ENCODE assay signal across 18 cellular contexts in the genomic region with DNA sequence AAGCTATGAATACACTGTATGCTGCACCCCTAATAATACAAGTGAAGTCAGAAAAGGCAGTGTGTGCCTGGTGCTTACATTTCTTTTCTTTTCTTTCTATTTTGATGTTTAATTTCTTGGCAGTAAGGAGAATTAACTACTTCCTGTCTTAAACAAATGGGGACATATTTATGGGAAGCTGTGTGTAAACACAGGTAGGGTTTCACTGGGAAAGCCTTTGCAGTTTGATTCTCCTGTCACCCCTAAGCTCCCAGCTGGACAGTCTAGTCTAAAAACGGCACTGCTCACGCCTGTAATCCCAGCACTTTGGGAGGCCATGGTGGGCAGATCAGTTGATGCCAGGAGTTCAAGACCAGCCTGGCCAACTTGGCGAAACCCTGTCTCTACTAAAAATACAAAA.
DNase-seq lines count a peak whose midpoint lies in the region; ATAC-seq, FAIRE-seq and TF ChIP-seq lines count a peak whose summit lies in the region.
"Had no signal": no experiment of that assay in that cellular context is flagged by ENCODE, and none has a peak within 500 bp of the region (broad histone marks: within the 10 kb centered on the region; RNA-seq: fewer than 3 reads in every experiment).

No MANE protein-coding gene starts in this region.

- H3K4me3 ChIP-seq in esophagus muscularis mucosa (no peak overlapping the region), aorta (ENCODE audit: low read length in 2 of 2) (no peak overlapping the region), coronary artery (no peak overlapping the region)
- H3K4me3 ChIP-seq: HAP-1 had no signal

- ATAC-seq in aorta (ENCODE audit: low FRiP score) = no peak

- peak; percentile 10 for DNase-seq in NCI-H748 (lab: John Stamatoyannopoulos, UW; ENCODE audit: unreplicated experiment)
- no peak for DNase-seq in NCI-H748 treated with DMSO at 0.1 percent for 48 hours (lab: John Stamatoyannopoulos, UW)
- DNase-seq in NCI-H146 (lab: John Stamatoyannopoulos, UW) = peak; percentile 45
- peak; percentile 17 for DNase-seq in esophagus muscularis mucosa (ENCODE audit: extremely low spot score)
- DNase-seq in RCC 7860 (ENCODE audit: low spot score) = no peak
- no peak for DNase-seq in aorta
- no peak for DNase-seq in coronary artery (ENCODE audit: low spot score)
- DNase-seq: C1 segment of cervical spinal cord; CD4-positive, alpha-beta T cell; DND-41; GDM1; GOT3 had no signal

- 92% methylated on average over 3 of the region's 3 CpGs for WGBS in esophagus muscularis mucosa
- WGBS in aorta, 2 donors = 84 to 88% methylated on average over 3 of the region's 3 CpGs

- no peak for TF ChIP-seq EP300 in esophagus muscularis mucosa (IDR thresholded peaks at IDR 0.05)

- FAIRE-seq in RCC 7860 (lab: Jason Lieb, UNC) = no peak
- FAIRE-seq: A204.1, GM12892, GM19239, HepG2, HTR-8/SVneo had no signal

- H3K36me3 ChIP-seq in esophagus muscularis mucosa = no peaks in the 10 kb centered on the region
- no peaks in the 10 kb centered on the region for H3K36me3 ChIP-seq in aorta (ENCODE audit: control insufficient read depth in 1 of 2, insufficient read depth in 2 of 2, low read length in 1 of 2)
- H3K36me3 ChIP-seq: HAP-1 had no signal

- peaks cover 0 to 22% (median 8%) of the 10 kb centered on the region in 4 donors for H3K9me3 ChIP-seq in esophagus muscularis mucosa
- H3K9me3 ChIP-seq in aorta (ENCODE audit: control insufficient read depth, low read length) = peaks cover 4% of the 10 kb centered on the region
- H3K9me3 ChIP-seq: HAP-1 had no signal

- TF ChIP-seq CTCF in esophagus muscularis mucosa (IDR thresholded peaks at IDR 0.05) = no peak
- TF ChIP-seq CTCF in coronary artery (IDR thresholded peaks at IDR 0.05) = no peak

- TF ChIP-seq POLR2A in esophagus muscularis mucosa (IDR thresholded peaks at IDR 0.05; ENCODE audit: low read depth) = no peak

- intact Hi-C loops in esophagus muscularis mucosa (cut with DNase I) = no loop called here
- intact Hi-C loops in aorta (cut with DNase I) = loop anchor here in 1 of 2 donors (10.0 kb wide), 1 partner anchor 268 kb away; no protein-coding TSS in a partner anchor

- no peak overlapping the region for H3K27ac ChIP-seq in esophagus muscularis mucosa (replicated peaks in 1 of 4)
- H3K27ac ChIP-seq in aorta (ENCODE audit: low read depth in 1 of 2, low read length in 2 of 2) = no peak overlapping the region
- H3K27ac ChIP-seq in coronary artery = no peak overlapping the region

- H3K27me3 ChIP-seq in esophagus muscularis mucosa = no peaks in the 10 kb centered on the region
- H3K27me3 ChIP-seq in aorta (ENCODE audit: control insufficient read depth in 1 of 2, insufficient read depth in 2 of 2, low read length in 1 of 2) = no peaks in the 10 kb centered on the region

- H3K4me1 ChIP-seq in esophagus muscularis mucosa (peaks cover 4 to 13% (median 11%) of the 10 kb centered on the region in 4 donors), aorta (ENCODE audit: control insufficient read depth in 1 of 2, insufficient read depth in 2 of 2, low read length in 2 of 2) (no peaks in the 10 kb centered on the region)
- H3K4me1 ChIP-seq: HAP-1 had no signal

Comparison
In these comparisons a context has a peak if more than half of its experiments do, and no peak if none do; other contexts are left out.
1. DNase-seq: peak in NCI-H748 (single experiment), NCI-H146 (single experiment) and esophagus muscularis mucosa (single experiment); none in NCI-H748 treated with DMSO at 0.1 percent for 48 hours (single experiment), RCC 7860 (single experiment), aorta (0 of 2) and coronary artery (single experiment).